18 cellular contexts compared by ENCODE assay signal in genomic region chr18:41594582-41594981, GRCh38.
"Had no signal": no experiment of that assay in that cellular context is flagged by ENCODE, and none has a peak within 500 bp of the region (broad histone marks: within the 10 kb centered on the region; RNA-seq: fewer than 3 reads in every experiment).

No MANE protein-coding gene starts in this region.

- H3K9me3 ChIP-seq: left lung, mucosa of descending colon, neutrophil, transverse colon, vagina had no signal

- H3K4me1 ChIP-seq: heart left ventricle, left lung, transverse colon, vagina had no signal

- H3K36me3 Mint-ChIP-seq: activated naive CD8-positive, alpha-beta T cell treated with anti-CD3 and anti-CD28 coated beads, Interleukin-2, amount 10 ng/mL, durations not matched to agents 7 days and 5 days; memory B cell had no signal

- H3K27ac Mint-ChIP-seq: activated naive CD8-positive, alpha-beta T cell treated with anti-CD3 and anti-CD28 coated beads, Interleukin-2, amount 10 ng/mL, durations not matched to agents 7 days and 5 days; activated T-helper 1 cell treated with anti-CD3 and anti-CD28 coated beads, Interleukin-12 subunit alpha, Interleukin-12 subunit beta, Interleukin-2, Interleukin-4 antibody, amounts not matched to agents 30 ng/mL and 10 ng/mL and 1 ng/mL, durations not matched to agents 14 hours and 24 hours and 36 hours; memory B cell; naive thymus-derived CD4-positive, alpha-beta T cell had no signal

- H3K4me3 ChIP-seq: heart left ventricle, left lung, mucosa of descending colon, transverse colon, vagina had no signal

- H3K4me1 Mint-ChIP-seq: activated naive CD8-positive, alpha-beta T cell treated with anti-CD3 and anti-CD28 coated beads, Interleukin-2, amount 10 ng/mL, durations not matched to agents 7 days and 5 days; memory B cell; naive thymus-derived CD4-positive, alpha-beta T cell had no signal

- H3K36me3 ChIP-seq: brain microvascular endothelial cell, heart left ventricle, left lung, neutrophil, transverse colon, vagina had no signal

- H3K9me3 Mint-ChIP-seq: activated naive CD8-positive, alpha-beta T cell treated with anti-CD3 and anti-CD28 coated beads, Interleukin-2, amount 10 ng/mL, durations not matched to agents 7 days and 5 days; activated T-helper 1 cell treated with anti-CD3 and anti-CD28 coated beads, Interleukin-12 subunit alpha, Interleukin-12 subunit beta, Interleukin-2, Interleukin-4 antibody, amounts not matched to agents 30 ng/mL and 10 ng/mL and 1 ng/mL, durations not matched to agents 14 hours and 24 hours and 36 hours; memory B cell had no signal

- ATAC-seq: left lung; mucosa of descending colon; naive thymus-derived CD4-positive, alpha-beta T cell had no signal

- H3K27ac ChIP-seq: brain microvascular endothelial cell, heart left ventricle, left lung, neutrophil, transverse colon, vagina had no signal

- H3K4me3 Mint-ChIP-seq: activated naive CD8-positive, alpha-beta T cell treated with anti-CD3 and anti-CD28 coated beads, Interleukin-2, amount 10 ng/mL, durations not matched to agents 7 days and 5 days; activated T-helper 1 cell treated with anti-CD3 and anti-CD28 coated beads, Interleukin-12 subunit alpha, Interleukin-12 subunit beta, Interleukin-2, Interleukin-4 antibody, amounts not matched to agents 30 ng/mL and 10 ng/mL and 1 ng/mL, durations not matched to agents 14 hours and 24 hours and 36 hours; memory B cell; naive thymus-derived CD4-positive, alpha-beta T cell had no signal

- DNase-seq: activated CD4-positive, CD25-positive, alpha-beta regulatory T cell treated with anti-CD3 and anti-CD28 coated beads, Interleukin-2, amount 50 U/mL, for 72 hours; activated naive CD8-positive, alpha-beta T cell treated with anti-CD3 and anti-CD28 coated beads, Interleukin-2, amount 10 ng/mL, durations not matched to agents 7 days and 5 days; anterior cingulate cortex; brain microvascular endothelial cell; effector memory CD4-positive, alpha-beta T cell; foreskin melanocyte; heart left ventricle; left lung; mucosa of descending colon; naive thymus-derived CD4-positive, alpha-beta T cell; stimulated activated CD4-positive, alpha-beta T cell treated with anti-CD3 and anti-CD28 coated beads, Interleukin-4, amount 100 ng/mL, for 24 hours; stimulated activated naive CD4-positive, alpha-beta T cell treated with Interleukin-2 at 50 U/mL for 16 hours; T1000; transverse colon had no signal

- H3K27me3 ChIP-seq: brain microvascular endothelial cell, heart left ventricle, left lung, neutrophil, transverse colon, vagina had no signal

- H3K27me3 Mint-ChIP-seq: activated naive CD8-positive, alpha-beta T cell treated with anti-CD3 and anti-CD28 coated beads, Interleukin-2, amount 10 ng/mL, durations not matched to agents 7 days and 5 days; memory B cell; naive thymus-derived CD4-positive, alpha-beta T cell had no signal
